In the genomic region with DNA sequence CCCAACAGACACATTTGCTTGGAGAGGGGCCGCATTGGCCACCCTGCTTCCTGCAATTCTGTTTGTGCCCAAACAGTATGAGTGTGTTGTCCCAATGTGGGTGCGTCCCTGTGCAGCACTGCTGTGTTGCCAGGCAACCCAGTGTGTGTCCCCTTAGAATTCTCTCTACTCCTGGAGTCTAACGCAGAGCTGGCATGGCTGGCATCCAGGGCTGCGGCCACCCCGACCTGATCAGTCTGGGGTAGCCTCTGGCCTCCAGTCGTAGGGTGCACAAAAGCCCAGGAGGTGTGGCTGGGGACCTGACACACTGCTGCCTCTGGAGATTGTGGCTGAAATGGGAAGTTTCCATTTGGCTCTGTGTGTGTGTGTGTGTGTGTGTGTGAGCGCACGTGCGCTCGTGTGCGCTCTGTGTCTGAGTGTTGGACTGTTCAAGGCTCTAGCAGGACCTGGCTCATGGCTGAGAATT, we compare ENCODE assay signal across 8 cellular contexts. TPM values are rescaled to one million over a fixed set of nuclear protein-coding genes. Genes with fewer than 3 reads are reported as not detected.
DNase-seq lines count a peak whose midpoint lies in the region; TF ChIP-seq lines count a peak whose summit lies in the region.

No MANE protein-coding gene starts in this region.

- TF ChIP-seq POLR2A in stomach (IDR thresholded peaks at IDR 0.05) = no peak

- TF ChIP-seq EP300 in stomach (IDR thresholded peaks at IDR 0.05) = no peak

- H3K27me3 ChIP-seq in MG63 (no peaks in the 10 kb centered on the region), stomach (no peaks in the 10 kb centered on the region)

- TF ChIP-seq CTCF in stomach (IDR thresholded peaks at IDR 0.05) (no peak), nephron progenitor cell (IDR thresholded peaks at IDR 0.05) (no peak)

- H3K9me3 Mint-ChIP-seq in activated T-helper 2 cell treated with anti-CD3 and anti-CD28 coated beads, Interferon-gamma antibody, Interleukin-2, Interleukin-4, amounts not matched to agents 10 μg/mL and 5 μg/mL and 100 μg/mL, durations not matched to agents 14 hours and 24 hours and 36 hours = no peaks in the 10 kb centered on the region
- no peaks in the 10 kb centered on the region for H3K9me3 Mint-ChIP-seq in nephron progenitor cell

- no peaks in the 10 kb centered on the region for H3K36me3 Mint-ChIP-seq in activated T-helper 2 cell treated with anti-CD3 and anti-CD28 coated beads, Interferon-gamma antibody, Interleukin-2, Interleukin-4, amounts not matched to agents 10 μg/mL and 5 μg/mL and 100 μg/mL, durations not matched to agents 14 hours and 24 hours and 36 hours (ENCODE audit: low read depth)
- H3K36me3 Mint-ChIP-seq in nephron progenitor cell (ENCODE audit: low read depth) = no peaks in the 10 kb centered on the region

- H3K36me3 ChIP-seq in MG63 (no peaks in the 10 kb centered on the region), stomach (no peaks in the 10 kb centered on the region)

- H3K9me3 ChIP-seq in MG63 (no peaks in the 10 kb centered on the region), stomach (no peaks in the 10 kb centered on the region)

- DNase-seq in MG63 (peak; percentile 43), anterior cingulate cortex (lab: John Stamatoyannopoulos, UW) (peak in 42 of 58 donors; percentile 12 to 80 (median 36)), hepatic stellate cell (ENCODE audit: low spot score) (peak; percentile 61), stomach (peak; percentile 57), LoVo (ENCODE audit: low spot score) (no peak), nephron progenitor cell (no peak)
- DNase-seq in activated CD4-positive, CD25-positive, alpha-beta regulatory T cell treated with anti-CD3 and anti-CD28 coated beads, Interleukin-2, amount 50 U/mL, for 72 hours = no peak
- no peak for DNase-seq in activated T-helper 2 cell treated with anti-CD3 and anti-CD28 coated beads, Interferon-gamma antibody, Interleukin-2, Interleukin-4, amounts not matched to agents 10 μg/mL and 5 μg/mL and 100 μg/mL, durations not matched to agents 14 hours and 24 hours and 36 hours (ENCODE audit: low spot score)

- no peak overlapping the region for H3K4me3 Mint-ChIP-seq in activated T-helper 2 cell treated with anti-CD3 and anti-CD28 coated beads, Interferon-gamma antibody, Interleukin-2, Interleukin-4, amounts not matched to agents 10 μg/mL and 5 μg/mL and 100 μg/mL, durations not matched to agents 14 hours and 24 hours and 36 hours (ENCODE audit: low read depth)
- H3K4me3 Mint-ChIP-seq in nephron progenitor cell = no peak overlapping the region

- H3K4me3 ChIP-seq in MG63 (no peak overlapping the region), stomach (no peak overlapping the region)

- WGBS in stomach, 5 donors = 14 to 40% (median 35%) methylated on average over 7 to 11 of the region's 11 CpGs

- H3K27ac ChIP-seq in stomach = peak overlapping the region; percentile 62 to 88 (median 86)

- no peaks in the 10 kb centered on the region for H3K27me3 Mint-ChIP-seq in activated T-helper 2 cell treated with anti-CD3 and anti-CD28 coated beads, Interferon-gamma antibody, Interleukin-2, Interleukin-4, amounts not matched to agents 10 μg/mL and 5 μg/mL and 100 μg/mL, durations not matched to agents 14 hours and 24 hours and 36 hours (ENCODE audit: low read depth)
- peaks cover 5% of the 10 kb centered on the region for H3K27me3 Mint-ChIP-seq in nephron progenitor cell (ENCODE audit: low read depth, poor library complexity)

- intact Hi-C loops in stomach (cut with DNase I; ENCODE audit: low total_unique reads) = no loop called here
- intact Hi-C loops in activated T-helper 2 cell treated with anti-CD3 and anti-CD28 coated beads, Interferon-gamma antibody, Interleukin-2, Interleukin-4, amounts not matched to agents 10 μg/mL and 5 μg/mL and 100 μg/mL, durations not matched to agents 14 hours and 24 hours and 36 hours (cut with micrococcal nuclease) = no loop called here

- no peak overlapping the region for H3K27ac Mint-ChIP-seq in activated T-helper 2 cell treated with anti-CD3 and anti-CD28 coated beads, Interferon-gamma antibody, Interleukin-2, Interleukin-4, amounts not matched to agents 10 μg/mL and 5 μg/mL and 100 μg/mL, durations not matched to agents 14 hours and 24 hours and 36 hours
- no peak overlapping the region for H3K27ac Mint-ChIP-seq in nephron progenitor cell

- peaks cover 35 to 46% (median 41%) of the 10 kb centered on the region in 4 donors for H3K4me1 ChIP-seq in stomach

- peaks cover 13% of the 10 kb centered on the region for H3K4me1 Mint-ChIP-seq in activated T-helper 2 cell treated with anti-CD3 and anti-CD28 coated beads, Interferon-gamma antibody, Interleukin-2, Interleukin-4, amounts not matched to agents 10 μg/mL and 5 μg/mL and 100 μg/mL, durations not matched to agents 14 hours and 24 hours and 36 hours (ENCODE audit: low read depth)
- peaks cover 49% of the 10 kb centered on the region for H3K4me1 Mint-ChIP-seq in nephron progenitor cell

RNA-seq across cellular contexts. Expression of gene TEX44, which starts 48.0 kb away (rescaled TPM):
- total RNA-seq in MG63 (2014; rRNA removed; shearing (Covaris generic); ENCODE audit: low replicate concordance) = not detected in 2 replicates
- total RNA-seq in stomach = not detected
- not detected for polyA plus RNA-seq in stomach
- not detected in 2 replicates for total RNA-seq in activated T-helper 2 cell treated with anti-CD3 and anti-CD28 coated beads, Interferon-gamma antibody, Interleukin-2, Interleukin-4, amounts not matched to agents 10 μg/mL and 5 μg/mL and 100 μg/mL, durations not matched to agents 14 hours and 24 hours and 36 hours

Comparison
In these comparisons a context has a peak if more than half of its experiments do, and no peak if none do; other contexts are left out.
1. DNase-seq: peak in MG63 (single experiment), anterior cingulate cortex (42 of 58), hepatic stellate cell (single experiment) and stomach (single experiment); none in activated CD4-positive, CD25-positive, alpha-beta regulatory T cell treated with anti-CD3 and anti-CD28 coated beads, Interleukin-2, amount 50 U/mL, for 72 hours (single experiment), LoVo (single experiment), activated T-helper 2 cell treated with anti-CD3 and anti-CD28 coated beads, Interferon-gamma antibody, Interleukin-2, Interleukin-4, amounts not matched to agents 10 μg/mL and 5 μg/mL and 100 μg/mL, durations not matched to agents 14 hours and 24 hours and 36 hours (single experiment) and nephron progenitor cell (single experiment).